Comparison of ENCODE assay signal across 20 cellular contexts in genomic region chr9:26561928-26562327, GRCh38.
DNase-seq lines count a peak whose midpoint lies in the region; ATAC-seq, FAIRE-seq and TF ChIP-seq lines count a peak whose summit lies in the region.
"Had no signal": no experiment of that assay in that cellular context is flagged by ENCODE, and none has a peak within 500 bp of the region (broad histone marks: within the 10 kb centered on the region; RNA-seq: fewer than 3 reads in every experiment).

No MANE protein-coding gene starts in this region.

- H3K27ac ChIP-seq in GM12878 (ENCODE audit: control insufficient read depth, insufficient read depth) (no peak overlapping the region), gastroesophageal sphincter (no peak overlapping the region)
- H3K27ac ChIP-seq: PC-9 had no signal

- 2% methylated on average over 3 of the region's 3 CpGs for WGBS in GM12878 (ENCODE audit: insufficient coverage, insufficient replicate concordance, low lambda C conversion rate, missing lambda C conversion rate)
- WGBS in gastroesophageal sphincter (ENCODE audit: low coverage in 1 of 2), 2 donors: 78 to 88% methylated on average over 3 of the region's 3 CpGs

- POLR2A ChIA-PET in GM12878 (lab: Charles Lee): no interaction called here

- no peaks in the 10 kb centered on the region for H3K4me1 ChIP-seq in GM12878 (ENCODE audit: control insufficient read depth, insufficient read depth, low read length)
- H3K4me1 ChIP-seq in gastroesophageal sphincter: no peaks in the 10 kb centered on the region
- H3K4me1 ChIP-seq: Caco-2 had no signal

- TF ChIP-seq CTCF in GM12878 (IDR thresholded peaks at IDR 0.05 in 2 of 3, conservative IDR thresholded peaks at IDR 0.05 in 1 of 3; ENCODE audit: control insufficient read depth in 2 of 3, extremely low read depth in 1 of 3, insufficient read depth in 1 of 3, low read depth in 3 of 3, low read length in 3 of 3): no peak
- TF ChIP-seq CTCF in gastroesophageal sphincter (IDR thresholded peaks at IDR 0.05): no peak

- no peaks in the 10 kb centered on the region for H3K36me3 ChIP-seq in GM12878 (ENCODE audit: control insufficient read depth in 2 of 2, insufficient read depth in 2 of 2, low read length in 1 of 2)
- no peaks in the 10 kb centered on the region for H3K36me3 ChIP-seq in gastroesophageal sphincter

- CTCF ChIA-PET in GM12878 (lab: Yijun Ruan, JAX): no interaction called here

- H3K9me3 ChIP-seq in GM12878 (replicated peaks; ENCODE audit: control insufficient read depth, insufficient read depth, low read length): no peaks in the 10 kb centered on the region
- no peaks in the 10 kb centered on the region for H3K9me3 ChIP-seq in gastroesophageal sphincter
- H3K9me3 ChIP-seq: Caco-2 had no signal

- RAD21 ChIA-PET in GM12878 (lab: Charles Lee; ENCODE audit: unreplicated experiment): no interaction called here

- DNase-seq in GM12878 (ENCODE audit: low read depth, low spot score) (no peak), NCI-H69 (lab: John Stamatoyannopoulos, UW) (no peak), HT-29 (ENCODE audit: low spot score) (no peak)
- DNase-seq: Caco-2; CD4-positive, CD25-positive, alpha-beta regulatory T cell; DMS153; HFFc6; NCI-H1417 treated with DMSO at 0.1 percent for 48 hours; NCI-H1930; NCI-H2171 treated with DMSO at 0.1 percent for 48 hours; NCI-H446 treated with DMSO at 0.1 percent for 48 hours; NCI-H748 treated with DMSO at 0.1 percent for 48 hours; PC-9 had no signal

- no peak for TF ChIP-seq POLR2A in GM12878 (IDR thresholded peaks at IDR 0.05; ENCODE audit: low read depth, low read length)
- no peak for TF ChIP-seq POLR2A in gastroesophageal sphincter (IDR thresholded peaks at IDR 0.05)

- in situ Hi-C loops in GM12878 (cut with MboI): no loop called here

- H3K4me3 ChIP-seq in GM12878 (no peak overlapping the region), gastroesophageal sphincter (no peak overlapping the region)
- H3K4me3 ChIP-seq: K562, PC-9 had no signal

- TF ChIP-seq EP300 in GM12878 (IDR thresholded peaks at IDR 0.05; ENCODE audit: borderline replicate concordance in 1 of 2, control insufficient read depth in 1 of 2, low read depth in 2 of 2, low read length in 2 of 2) (no peak), gastroesophageal sphincter (IDR thresholded peaks at IDR 0.05) (no peak)

- H3K4me2 ChIP-seq in GM12878 (ENCODE audit: control insufficient read depth, insufficient read depth): no peak overlapping the region
- H3K4me2 ChIP-seq: PC-9 had no signal

- H4K20me1 ChIP-seq in GM12878 (ENCODE audit: control insufficient read depth, insufficient read depth): no peaks in the 10 kb centered on the region

- no peak overlapping the region for H2AFZ ChIP-seq in GM12878 (ENCODE audit: control insufficient read depth, low read depth, low read length)
- H2AFZ ChIP-seq: PC-9 had no signal

- peak; percentile 64 for ATAC-seq in GM18858 (IDR thresholded peaks at IDR 0.05; ENCODE audit: unreplicated experiment)
- peak; percentile 56 for ATAC-seq in GM21529 (IDR thresholded peaks at IDR 0.05; ENCODE audit: unreplicated experiment)
- peak; percentile 43 for ATAC-seq in HG02973 (IDR thresholded peaks at IDR 0.05; ENCODE audit: unreplicated experiment)
- peak; percentile 33; the same call in 2 of the 3 replicates for ATAC-seq in GM12878
- no peak for ATAC-seq in gastroesophageal sphincter
- ATAC-seq: K562 had no signal

- no TSS peak for BruUV-seq in GM12878 (replicated peaks; lab: Mats Ljungman, UMichigan)

- SMC1A ChIA-PET in GM12878 (lab: Charles Lee; ENCODE audit: uncharacterized antibody, unreplicated experiment): no interaction called here

- H3K9ac ChIP-seq in GM12878 (ENCODE audit: control insufficient read depth, insufficient read depth, low read length): no peak overlapping the region

- H3K27me3 ChIP-seq in GM12878 (replicated peaks in 1 of 2; ENCODE audit: control insufficient read depth in 2 of 2, insufficient read depth in 2 of 2, low read length in 1 of 2) (no peaks in the 10 kb centered on the region), gastroesophageal sphincter (no peaks in the 10 kb centered on the region)

- H3K79me2 ChIP-seq in GM12878 (ENCODE audit: control insufficient read depth, insufficient read depth, low read length): no peaks in the 10 kb centered on the region

- intact Hi-C loops in GM12878 (cut with micrococcal nuclease; ENCODE audit: unreplicated experiment): no loop called here

- TF ChIP-seq RAD21 in GM12878 (IDR thresholded peaks at IDR 0.05; ENCODE audit: insufficient read depth, low read depth, low read length): no peak

- FAIRE-seq in GM12878 (lab: Jason Lieb, UNC): no peak
- FAIRE-seq: GM19239, H54, K562 had no signal

TF ChIP-seq in GM12878, 131 proteins besides CTCF, POLR2A, EP300 and RAD21:
- no peak for TF ChIP-seq SPI1 (IDR thresholded peaks at IDR 0.05; ENCODE audit: borderline replicate concordance, insufficient read depth, low read depth, low read length)
- no peak for TF ChIP-seq SREBF1 (IDR thresholded peaks at IDR 0.05; ENCODE audit: low read length)
- no peak for TF ChIP-seq BCL3 (IDR thresholded peaks at IDR 0.05; ENCODE audit: borderline replicate concordance, insufficient read depth, low read depth, low read length, poor library complexity, severe bottlenecking)
- peak in 1 of 2 experiments; percentile 55; a peak in 1 of 4 replicates for TF ChIP-seq BHLHE40 (IDR thresholded peaks at IDR 0.05; ENCODE audit: borderline replicate concordance in 1 of 2, low read depth in 2 of 2, low read length in 1 of 2)
- TF ChIP-seq GATAD2B (conservative IDR thresholded peaks at IDR 0.05; ENCODE audit: low read depth): no peak
- no peak for TF ChIP-seq GABPA (IDR thresholded peaks at IDR 0.05; ENCODE audit: low read depth)
- TF ChIP-seq SIN3A (IDR thresholded peaks at IDR 0.05; ENCODE audit: low read depth, low read length): no peak
- TF ChIP-seq CEBPB (IDR thresholded peaks at IDR 0.05; ENCODE audit: borderline replicate concordance in 1 of 2, low read depth in 2 of 2, low read length in 2 of 2): no peak
